12 cellular contexts compared by ENCODE assay signal in the genomic region with DNA sequence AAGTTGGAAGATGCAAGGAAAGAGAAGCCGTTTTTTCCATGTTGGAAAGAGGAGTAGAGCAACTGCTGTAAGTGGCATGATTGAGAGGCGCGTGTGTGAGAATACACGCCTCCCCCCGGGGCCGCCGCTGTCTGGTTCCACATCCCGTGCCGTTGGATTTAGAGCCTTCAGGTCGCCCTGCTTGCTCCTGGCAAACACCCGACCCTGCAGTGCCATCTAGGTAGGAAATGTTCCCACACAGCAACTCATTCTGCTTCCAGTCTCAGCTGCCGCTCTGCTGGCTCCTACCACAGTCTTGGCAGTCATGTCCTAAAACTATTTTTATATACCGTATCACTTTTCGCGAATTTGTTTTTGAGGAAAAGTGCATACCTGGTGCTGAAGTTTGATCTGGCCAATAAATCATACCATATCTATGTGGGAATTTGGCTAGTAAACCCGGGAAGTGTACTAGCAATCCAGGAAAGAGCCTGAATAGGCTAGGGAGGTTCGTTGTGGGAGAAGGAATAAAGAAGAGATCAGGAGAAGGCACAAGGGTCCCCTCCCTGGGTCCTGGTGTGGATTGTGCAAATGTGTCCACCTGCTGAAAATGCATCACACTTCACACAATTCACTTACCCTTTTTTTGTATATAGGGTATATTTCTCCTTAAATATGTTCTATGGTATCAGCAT.
DNase-seq lines count a peak whose midpoint lies in the region; ATAC-seq and TF ChIP-seq lines count a peak whose summit lies in the region.
"Had no signal": no experiment of that assay in that cellular context is flagged by ENCODE, and none has a peak within 500 bp of the region (broad histone marks: within the 10 kb centered on the region; RNA-seq: fewer than 3 reads in every experiment).

No MANE protein-coding gene starts in this region.

- no peaks in the 10 kb centered on the region for H3K4me1 ChIP-seq in endodermal cell (ENCODE audit: control insufficient read depth, insufficient read depth, low read length)
- H3K4me1 ChIP-seq: parathyroid adenoma had no signal

- no peaks in the 10 kb centered on the region for H3K9me3 Mint-ChIP-seq in endodermal cell

- TF ChIP-seq CTCF in endodermal cell (conservative IDR thresholded peaks at IDR 0.05), result peak; percentile 48

- H3K27ac Mint-ChIP-seq in endodermal cell, result no peak overlapping the region

- H3K4me3 ChIP-seq in endodermal cell (ENCODE audit: low read length), result no peak overlapping the region

- 88 to 92% methylated on average over 9 to 17 of the region's 17 CpGs for WGBS in endodermal cell (ENCODE audit: insufficient coverage in 1 of 2, insufficient read length in 1 of 2), 2 experiments

- no peak overlapping the region for H3K4me3 Mint-ChIP-seq in endodermal cell

- H3K27me3 Mint-ChIP-seq in endodermal cell (ENCODE audit: insufficient read depth), result no peaks in the 10 kb centered on the region

- DNase-seq in ELF-1 (ENCODE audit: low read depth, low spot score), result peak; percentile 38
- DNase-seq in NCI-H510A treated with DMSO at 0.1 percent for 48 hours (lab: John Stamatoyannopoulos, UW), result peak; percentile 89
- peak; percentile 71 for DNase-seq in endodermal cell
- peak; percentile 15 for DNase-seq in occipital lobe (lab: John Stamatoyannopoulos, UW)
- DNase-seq in mesenteric fat pad (ENCODE audit: low spot score), result no peak
- no peak for DNase-seq in SIG-M5 (lab: John Stamatoyannopoulos, UW)
- DNase-seq: activated effector memory CD4-positive, alpha-beta T cell treated with anti-CD3 and anti-CD28 coated beads, Interleukin-2, amount 50 U/mL, for 16 hours; KG1; substantia nigra had no signal

- no peaks in the 10 kb centered on the region for H3K9me3 ChIP-seq in endodermal cell (ENCODE audit: control insufficient read depth, low read length)

- no peak for ATAC-seq in GM19023 (IDR thresholded peaks at IDR 0.05; ENCODE audit: unreplicated experiment)
- no peak for ATAC-seq in GM18502 (IDR thresholded peaks at IDR 0.05; ENCODE audit: poor library complexity, unreplicated experiment)

- no peaks in the 10 kb centered on the region for H3K27me3 ChIP-seq in endodermal cell (ENCODE audit: control insufficient read depth, insufficient read depth, low read length, poor library complexity, severe bottlenecking)

- H3K27ac ChIP-seq in endodermal cell (ENCODE audit: low read depth, low read length), result no peak overlapping the region
- H3K27ac ChIP-seq: parathyroid adenoma had no signal

- H3K9ac ChIP-seq in endodermal cell (ENCODE audit: extremely low read depth, low read length, poor library complexity, severe bottlenecking), result no peak overlapping the region
- H3K9ac ChIP-seq: parathyroid adenoma had no signal

- no peaks in the 10 kb centered on the region for H3K36me3 ChIP-seq in endodermal cell (ENCODE audit: control insufficient read depth, insufficient read depth, low read length)

- no peaks in the 10 kb centered on the region for H3K4me1 Mint-ChIP-seq in endodermal cell

- H3K36me3 Mint-ChIP-seq in endodermal cell (ENCODE audit: low read depth), result no peaks in the 10 kb centered on the region

Comparison
In these comparisons a context has a peak if more than half of its experiments do, and no peak if none do; other contexts are left out.
1. DNase-seq: peak in ELF-1 (single experiment), NCI-H510A treated with DMSO at 0.1 percent for 48 hours (single experiment), endodermal cell (single experiment) and occipital lobe (single experiment); none in mesenteric fat pad (single experiment) and SIG-M5 (single experiment).